ENCODE assay signal across 17 cellular contexts in genomic region chr9:134360897-134361296, GRCh38. TPM values are rescaled to one million over a fixed set of nuclear protein-coding genes. Genes with fewer than 3 reads are reported as not detected.
DNase-seq lines count a peak whose midpoint lies in the region; ATAC-seq, FAIRE-seq and TF ChIP-seq lines count a peak whose summit lies in the region.
"Had no signal": no experiment of that assay in that cellular context is flagged by ENCODE, and none has a peak within 500 bp of the region (broad histone marks: within the 10 kb centered on the region; RNA-seq: fewer than 3 reads in every experiment).

No MANE protein-coding gene starts in this region.

- dilution Hi-C loops in endothelial cell of umbilical vein (cut with MboI; ENCODE audit: extremely low pct_ligation_motif_present, low sequenced_read_pairs) = no loop called here

- H3K4me1 ChIP-seq in RWPE2 (ENCODE audit: insufficient read depth, poor library complexity, severe bottlenecking) (peaks cover 70% of the 10 kb centered on the region), endothelial cell of umbilical vein (ENCODE audit: control insufficient read depth, extremely low read depth, insufficient read depth, low read length) (peaks cover 11% of the 10 kb centered on the region)

- POLR2A ChIA-PET in endothelial cell of umbilical vein (lab: Charles Lee) = no interaction called here

- intact Hi-C loops in endothelial cell of umbilical vein (cut with micrococcal nuclease) = loop anchor here (5.0 kb wide), 1 partner anchor 36 kb away; no protein-coding TSS in a partner anchor

- H3K4me3 ChIP-seq in RWPE2 (ENCODE audit: severe bottlenecking) = no peak overlapping the region
- no peak overlapping the region for H3K4me3 ChIP-seq in endothelial cell of umbilical vein (replicated peaks in 1 of 3; ENCODE audit: insufficient read depth in 1 of 3, low read depth in 1 of 3, low read length in 3 of 3)
- H3K4me3 ChIP-seq in skin epidermis = no peak overlapping the region
- H3K4me3 ChIP-seq: ovary had no signal

- H3K36me3 ChIP-seq in RWPE2 (ENCODE audit: low read depth) (no peaks in the 10 kb centered on the region), endothelial cell of umbilical vein (ENCODE audit: control insufficient read depth in 2 of 2, extremely low read depth in 1 of 2, insufficient read depth in 2 of 2, low read length in 2 of 2) (no peaks in the 10 kb centered on the region)
- H3K36me3 ChIP-seq: ovary had no signal

- no TSS peak for BruUV-seq in endothelial cell of umbilical vein (replicated peaks; lab: Mats Ljungman, UMichigan)

- H3K9me3 ChIP-seq in RWPE2 (ENCODE audit: severe bottlenecking) (no peaks in the 10 kb centered on the region), endothelial cell of umbilical vein (replicated peaks; ENCODE audit: control insufficient read depth, insufficient read depth, low read length) (no peaks in the 10 kb centered on the region)
- H3K9me3 ChIP-seq: ovary had no signal

- peak; percentile 26 for FAIRE-seq in endothelial cell of umbilical vein (lab: Jason Lieb, UNC)

- no peaks in the 10 kb centered on the region for H4K20me1 ChIP-seq in endothelial cell of umbilical vein (replicated peaks; ENCODE audit: control insufficient read depth, extremely low read depth, insufficient read depth, low read length)

- no peak overlapping the region for H2AFZ ChIP-seq in endothelial cell of umbilical vein (ENCODE audit: low read depth, low read length)

- H3K9me1 ChIP-seq in endothelial cell of umbilical vein (replicated peaks; ENCODE audit: control insufficient read depth, extremely low read depth, insufficient read depth, low read length) = no peaks in the 10 kb centered on the region

- H3K27ac ChIP-seq in RWPE2 (ENCODE audit: poor library complexity, severe bottlenecking) (peak overlapping the region; percentile 80), endothelial cell of umbilical vein (ENCODE audit: insufficient read depth, low read depth, low read length) (no peak overlapping the region), skin epidermis (peak overlapping the region in 16 of 21 experiments; percentile 4 to 91 (median 82))
- H3K27ac ChIP-seq: ovary had no signal

- TF ChIP-seq CTCF in RWPE2 (IDR thresholded peaks at IDR 0.05; ENCODE audit: poor library complexity, severe bottlenecking) = no peak
- TF ChIP-seq CTCF in endothelial cell of umbilical vein (IDR thresholded peaks at IDR 0.05; ENCODE audit: extremely low read depth in 1 of 2, insufficient read depth in 1 of 2, low read depth in 1 of 2, low read length in 2 of 2) = no peak

- no peak for TF ChIP-seq POLR2A in endothelial cell of umbilical vein (IDR thresholded peaks at IDR 0.05; ENCODE audit: low read depth, low read length)

- CTCF ChIA-PET in endothelial cell of umbilical vein (lab: Charles Lee) = interaction anchor here (0.6 to 2.5 kb wide), 7 partner anchors 11 to 82 kb away, joined by 3 to 12 read pairs (median 3); no protein-coding TSS in a partner anchor

- H3K4me2 ChIP-seq in endothelial cell of umbilical vein (ENCODE audit: insufficient read depth, low read length) = no peak overlapping the region

- no peaks in the 10 kb centered on the region for H3K27me3 ChIP-seq in RWPE2 (ENCODE audit: insufficient read depth, poor library complexity, severe bottlenecking)
- no peaks in the 10 kb centered on the region for H3K27me3 ChIP-seq in endothelial cell of umbilical vein (ENCODE audit: control insufficient read depth in 2 of 2, insufficient read depth in 2 of 2, low read length in 2 of 2)
- H3K27me3 ChIP-seq: ovary had no signal

- no peaks in the 10 kb centered on the region for H3K79me2 ChIP-seq in endothelial cell of umbilical vein (ENCODE audit: control insufficient read depth, insufficient read depth, low read length)

- ATAC-seq in RWPE2 (ENCODE audit: low read depth) (no peak), GM19452 (IDR thresholded peaks at IDR 0.05; ENCODE audit: unreplicated experiment) (no peak), GM21717 (IDR thresholded peaks at IDR 0.05; ENCODE audit: unreplicated experiment) (no peak)
- ATAC-seq: activated CD8-positive, alpha-beta T cell treated with anti-CD3 and anti-CD28 coated beads, Interleukin-2, amount 10 ng/mL, durations not matched to agents 7 days and 5 days; stimulated activated naive B cell treated with anti-CD40 and anti-IgM and Interleukin-4, amounts not matched to agents 10 μg/mL and 1 μg/mL and 100 μg/mL, for 72 hours; T-cell had no signal

- H3K9ac ChIP-seq in endothelial cell of umbilical vein (replicated peaks; ENCODE audit: extremely low read depth, insufficient read depth, low read length) = no peak overlapping the region

- DNase-seq in EL (peak; percentile 41), RWPE2 (ENCODE audit: low spot score) (no peak), endothelial cell of umbilical vein (ENCODE audit: low read depth, low spot score) (peak; percentile 35), NCI-H2196 treated with DMSO at 0.1 percent for 48 hours (lab: John Stamatoyannopoulos, UW; ENCODE audit: unreplicated experiment) (no peak)
- DNase-seq in stimulated activated CD4-positive, alpha-beta T cell treated with anti-CD3 and anti-CD28 coated beads, Interleukin-12 subunit alpha, Interleukin-12 subunit beta, amount 100 ng/mL, for 4 hours = no peak
- DNase-seq: activated CD8-positive, alpha-beta T cell treated with anti-CD3 and anti-CD28 coated beads, Interleukin-2, amount 10 ng/mL, durations not matched to agents 7 days and 5 days; activated gamma-delta T cell; CD4-positive, CD25-positive, alpha-beta regulatory T cell; mesenchymal stem cell; NCI-H1694 treated with DMSO at 0.1 percent for 48 hours; ovary; stimulated activated CD4-positive, alpha-beta T cell treated with anti-CD3 and anti-CD28 coated beads, Interleukin-2, amount 100 ng/mL, for 48 hours; stimulated activated naive B cell treated with anti-CD40 and anti-IgM and Interleukin-4, amounts not matched to agents 10 μg/mL and 1 μg/mL and 100 μg/mL, for 72 hours; T-cell had no signal

TF ChIP-seq in endothelial cell of umbilical vein, 7 proteins besides CTCF, POLR2A, EP300 and RAD21:
- peak; percentile 62 for TF ChIP-seq POLR2AphosphoS5 (IDR thresholded peaks at IDR 0.05; ENCODE audit: insufficient read depth, low read depth, low read length)
- TF ChIP-seq JUN (IDR thresholded peaks at IDR 0.05; ENCODE audit: borderline replicate concordance, insufficient read depth, insufficient read length, low read depth) = peak; percentile 22
- no peak for TF ChIP-seq EZH2 (IDR thresholded peaks at IDR 0.05; ENCODE audit: borderline replicate concordance, low read depth, low read length, severe bottlenecking)
- TF ChIP-seq GATA2 (IDR thresholded peaks at IDR 0.05; ENCODE audit: insufficient read depth, insufficient read length, low read depth, low read length) = peak; percentile 97
- TF ChIP-seq MAX (IDR thresholded peaks at IDR 0.05; ENCODE audit: insufficient read depth, insufficient read length) = peak; percentile 63
- peak; percentile 45 for TF ChIP-seq MYC (IDR thresholded peaks at IDR 0.05; ENCODE audit: low read depth, low read length)
- TF ChIP-seq FOS (IDR thresholded peaks at IDR 0.05; ENCODE audit: borderline replicate concordance, insufficient read depth, low read length) = peak; percentile 73
TF ChIP-seq in endothelial cell of umbilical vein: peak in this region for 6.

RNA-seq across cellular contexts. Expression of gene RXRA, which starts 34.6 kb away (rescaled TPM):
- 37.4 and 38.9 TPM in 2 replicates for total RNA-seq in endothelial cell of umbilical vein
- polyA plus RNA-seq in endothelial cell of umbilical vein = 14.9 and 15.4 TPM in 2 replicates
- 13.0 and 17.0 TPM in 2 replicates for polyA plus RNA-seq in endothelial cell of umbilical vein (2011; cell fraction: cytosol; rRNA removed)
- polyA plus RNA-seq in endothelial cell of umbilical vein (2011; cell fraction: nucleus; rRNA removed) = 14.6 and 14.9 TPM in 2 replicates
- 20.7 and 26.0 TPM in 2 replicates for polyA plus RNA-seq in endothelial cell of umbilical vein (2012)
- polyA minus RNA-seq in endothelial cell of umbilical vein = 13.7 and 18.4 TPM in 2 replicates
- 25.0 TPM for polyA minus RNA-seq in endothelial cell of umbilical vein (2011; cell fraction: cytosol; rRNA and poly(A)+ RNA removed)
- 10.7 and 20.4 TPM in 2 replicates for polyA minus RNA-seq in endothelial cell of umbilical vein (2011; cell fraction: nucleus; rRNA and poly(A)+ RNA removed)

Comparison
In these comparisons a context has a peak if more than half of its experiments do, and no peak if none do; other contexts are left out.
1. DNase-seq: peak in EL (single experiment) and endothelial cell of umbilical vein (single experiment); none in RWPE2 (single experiment), NCI-H2196 treated with DMSO at 0.1 percent for 48 hours (single experiment) and stimulated activated CD4-positive, alpha-beta T cell treated with anti-CD3 and anti-CD28 coated beads, Interleukin-12 subunit alpha, Interleukin-12 subunit beta, amount 100 ng/mL, for 4 hours (single experiment).